24 cellular contexts compared by ENCODE assay signal in the genomic region with DNA sequence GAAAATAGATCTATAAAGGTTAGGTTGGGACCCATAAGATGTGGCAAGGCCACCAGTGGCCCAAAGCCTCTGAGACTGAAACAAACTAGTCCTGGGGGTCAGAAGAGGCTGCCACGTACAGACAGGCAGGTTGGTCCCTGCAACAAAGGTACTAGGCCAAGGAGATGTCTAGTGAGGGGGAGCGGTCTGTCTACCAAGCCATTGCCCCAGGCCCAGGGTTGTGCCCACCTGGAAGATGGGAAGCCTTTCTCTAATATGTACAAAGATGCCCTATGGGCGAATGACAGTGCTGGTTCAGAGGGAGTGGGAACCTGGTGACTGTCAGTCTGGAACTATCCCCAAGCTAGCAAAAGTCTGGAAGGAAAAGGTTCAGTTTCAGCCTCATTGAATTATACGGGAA.
"Had no signal": no experiment of that assay in that cellular context is flagged by ENCODE, and none has a peak within 500 bp of the region (broad histone marks: within the 10 kb centered on the region; RNA-seq: fewer than 3 reads in every experiment).

No MANE protein-coding gene starts in this region.

- H3K4me1 ChIP-seq: stomach, suprapubic skin, testis, thyroid gland, tibial artery, tibial nerve, transverse colon, upper lobe of left lung, upper lobe of right lung, uterus, vagina had no signal

- H3K36me3 ChIP-seq: stomach, suprapubic skin, thoracic aorta, thyroid gland, tibial artery, tibial nerve, transverse colon, upper lobe of left lung, upper lobe of right lung, uterus, vagina had no signal

- H3K27ac ChIP-seq: stomach, suprapubic skin, testis, thoracic aorta, thyroid gland, tibial artery, tibial nerve, transverse colon, upper lobe of left lung, upper lobe of right lung, uterus, vagina had no signal

- H3K27me3 ChIP-seq: testis, thyroid gland, tibial nerve, upper lobe of left lung, uterus, vagina had no signal

- H3K4me3 ChIP-seq: stomach, suprapubic skin, testis, thoracic aorta, thyroid gland, tibial artery, tibial nerve, transverse colon, upper lobe of left lung, upper lobe of right lung, uterus, vagina had no signal

- DNase-seq: stimulated activated CD4-positive, alpha-beta T cell treated with anti-CD3 and anti-CD28 coated beads, Interleukin-2, amount 100 ng/mL, for 48 hours; stimulated activated CD4-positive, alpha-beta T cell treated with anti-CD3 and anti-CD28 coated beads, Interleukin-4, amount 100 ng/mL, for 1 hour; stimulated activated CD4-positive, alpha-beta T cell treated with anti-CD3 and anti-CD28 coated beads, Interleukin-4, amount 100 ng/mL, for 24 hours; stimulated activated CD8-positive, alpha-beta memory T cell treated with anti-CD3 and anti-CD28 coated beads, Interleukin-4, amount 100 ng/mL, for 48 hours; stimulated activated naive B cell treated with anti-CD40 and anti-IgM and Interleukin-4, amounts not matched to agents 10 μg/mL and 1 μg/mL and 100 μg/mL, for 72 hours; stimulated activated naive CD4-positive, alpha-beta T cell; stimulated activated naive CD4-positive, alpha-beta T cell treated with Interleukin-2 at 50 U/mL for 16 hours; stimulated activated naive CD8-positive, alpha-beta T cell treated with anti-CD3 and anti-CD28 coated beads, Interleukin-15, amount 100 ng/mL, for 72 hours; stimulated activated naive CD8-positive, alpha-beta T cell treated with anti-CD3 and anti-CD28 coated beads, Interleukin-15, Interleukin-2, amounts not matched to agents 100 U/mL and 50 U/mL, for 24 hours; stomach; substantia nigra; testis; thyroid gland; tibial artery; transverse colon; trophoblast cell; upper lobe of left lung; upper lobe of right lung; uterus had no signal

- H3K9me3 ChIP-seq: stomach, suprapubic skin, testis, thoracic aorta, thyroid gland, tibial artery, tibial nerve, transverse colon, upper lobe of left lung, upper lobe of right lung, uterus, vagina had no signal

- FAIRE-seq: urothelium cell line had no signal
